34 cellular contexts compared by ENCODE assay signal in genomic region chrX:51242212-51242611, GRCh38.
"Had no signal": no experiment of that assay in that cellular context is flagged by ENCODE, and none has a peak within 500 bp of the region (broad histone marks: within the 10 kb centered on the region; RNA-seq: fewer than 3 reads in every experiment).

No MANE protein-coding gene starts in this region.

- H3K4me3 ChIP-seq: MG63 had no signal

- H3K9me3 ChIP-seq: MG63 had no signal

- H3K27me3 ChIP-seq: MG63 had no signal

- DNase-seq: Karpas-422, Kasumi-1, MG63, MM.1S, MV-4-11, NCI-H1048, NCI-H1092, NCI-H1092 treated with DMSO at 0.1 percent for 48 hours, NCI-H1105, NCI-H1105 treated with DMSO at 0.1 percent for 48 hours, NCI-H1417, NCI-H1417 treated with DMSO at 0.1 percent for 48 hours, NCI-H1436, NCI-H1436 treated with DMSO at 0.1 percent for 48 hours, NCI-H146, NCI-H1694, NCI-H1694 treated with DMSO at 0.1 percent for 48 hours, NCI-H187, NCI-H187 treated with DMSO at 0.1 percent for 48 hours, NCI-H1930, NCI-H2029, NCI-H2029 treated with DMSO at 0.1 percent for 48 hours, NCI-H2081, NCI-H2081 treated with DMSO at 0.1 percent for 48 hours, NCI-H2107, NCI-H2171, NCI-H2171 treated with DMSO at 0.1 percent for 48 hours, NCI-H2227 treated with DMSO at 0.1 percent for 48 hours, NCI-H226, NCI-H345, NCI-H446, NCI-H446 treated with DMSO at 0.1 percent for 48 hours, NCI-H510A, NCI-H510A treated with DMSO at 0.1 percent for 48 hours had no signal

- H3K36me3 ChIP-seq: MG63 had no signal
